ENCODE assay signal across 8 cellular contexts in the genomic region with DNA sequence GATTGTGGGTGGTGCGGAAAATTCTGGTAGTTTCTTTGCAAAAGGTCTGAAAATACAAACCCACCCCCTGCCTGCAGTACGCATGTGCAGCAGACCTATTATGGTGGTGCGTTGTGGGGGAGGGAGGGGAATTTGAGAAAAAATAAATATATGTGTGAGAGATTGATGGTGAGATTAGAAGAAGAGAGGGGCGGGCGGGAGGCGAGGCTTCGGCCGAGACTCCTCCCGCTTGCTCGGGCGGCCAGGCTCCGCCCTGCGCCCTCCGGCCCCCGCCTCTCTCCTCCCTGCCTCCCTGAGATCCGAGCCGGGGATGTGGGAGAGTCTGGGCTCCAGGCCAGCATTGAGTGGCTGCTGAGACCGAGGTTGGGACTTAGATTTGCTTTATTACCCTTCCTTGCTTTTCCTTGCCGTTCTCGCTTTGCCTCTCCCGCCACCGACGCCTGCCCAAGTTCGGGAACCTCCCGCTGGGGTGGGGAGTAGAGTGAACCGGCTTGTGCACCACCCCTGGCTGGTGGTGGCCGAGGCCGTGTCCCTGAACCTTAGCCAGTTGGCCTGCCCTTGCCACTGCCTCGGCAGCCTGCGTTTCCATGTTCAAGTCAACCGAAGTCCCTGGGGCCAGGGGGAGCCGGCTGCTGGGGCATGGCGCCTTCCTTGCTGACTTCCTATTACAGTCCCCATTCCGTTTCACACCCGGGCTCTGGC. TPM values are rescaled to one million over a fixed set of nuclear protein-coding genes. Genes with fewer than 3 reads are reported as not detected.
DNase-seq lines count a peak whose midpoint lies in the region; ATAC-seq, FAIRE-seq and TF ChIP-seq lines count a peak whose summit lies in the region.

No MANE protein-coding gene starts in this region.

- DNase-seq in Caco-2 (peak; percentile 70 to 73), H9 (peak; percentile 87), NCI-H146 (lab: John Stamatoyannopoulos, UW) (peak; percentile 95), T-helper 2 cell (peak; percentile 64 to 98 (median 83)), right cardiac atrium (peak; percentile 94 to 97 (median 96)), pulmonary artery endothelial cell (ENCODE audit: low read depth, low spot score) (peak; percentile 94), urothelium cell line (ENCODE audit: low spot score) (peak; percentile 88)

- H3K27ac ChIP-seq in H9 (ENCODE audit: insufficient read length, low read depth, low read length) (no peak overlapping the region), angular gyrus (ENCODE audit: low read depth, low read length) (peak overlapping the region; percentile 92), right cardiac atrium (ENCODE audit: low read length) (peak overlapping the region; percentile 93)

- H3K23me2 ChIP-seq in H9 (ENCODE audit: insufficient read length, low read depth, low read length, poor library complexity, severe bottlenecking): peaks cover 28% of the 10 kb centered on the region

- H3K4me3 Mint-ChIP-seq in Caco-2 (ENCODE audit: unreplicated experiment): no peak overlapping the region
- H3K4me3 Mint-ChIP-seq in H9: no peak overlapping the region

- H3K9me3 ChIP-seq in Caco-2 (no peaks in the 10 kb centered on the region), H9 (ENCODE audit: control insufficient read depth, low read depth, low read length) (no peaks in the 10 kb centered on the region), right cardiac atrium (ENCODE audit: control insufficient read depth, low read length) (no peaks in the 10 kb centered on the region)

- no peak overlapping the region for H4K8ac ChIP-seq in H9 (replicated peaks; ENCODE audit: insufficient read length, low read depth, low read length)

- intact Hi-C loops in Caco-2 (cut with micrococcal nuclease; ENCODE audit: unreplicated experiment) (loop anchor here (2.0 kb wide), 1 partner anchor 25 kb away; no protein-coding TSS in a partner anchor), right cardiac atrium (cut with DNase I) (no loop called here)

- H4K20me1 ChIP-seq in H9 (ENCODE audit: control insufficient read depth, insufficient read depth, insufficient read length): no peaks in the 10 kb centered on the region

- H2BK20ac ChIP-seq in H9 (ENCODE audit: low read depth, low read length, poor library complexity, severe bottlenecking): no peak overlapping the region

- H4K91ac ChIP-seq in H9 (ENCODE audit: insufficient read length, low read depth, low read length): no peak overlapping the region

- no peak overlapping the region for H3K4ac ChIP-seq in H9 (ENCODE audit: low read depth, low read length)

- H3K4me1 ChIP-seq in Caco-2 (no peaks in the 10 kb centered on the region; the same call in 1 of the 2 replicates), H9 (ENCODE audit: insufficient read depth, low read length) (no peaks in the 10 kb centered on the region), right cardiac atrium (ENCODE audit: control insufficient read depth, insufficient read depth, low read length) (peaks cover 16% of the 10 kb centered on the region)

- H3K27ac Mint-ChIP-seq in Caco-2 (ENCODE audit: unreplicated experiment): no peak overlapping the region
- no peak overlapping the region for H3K27ac Mint-ChIP-seq in H9

- CTCF ChIA-PET in Caco-2 (lab: Charles Lee): no interaction called here

- no peak overlapping the region for H2BK5ac ChIP-seq in H9 (ENCODE audit: insufficient read length, low read length)

- FAIRE-seq in urothelium cell line (lab: Jason Lieb, UNC): no peak

- no CpG with 5 or more reads among the region's 35 CpGs for whole genome bisulfite sequencing in H9 (ENCODE audit: extremely low coverage, insufficient read length, low lambda C conversion rate)
- under 1% methylated on average over 35 of the region's 35 CpGs for WGBS in right cardiac atrium

- no peak overlapping the region for H2AFZ ChIP-seq in H9 (ENCODE audit: low read length)

- H3K4me3 ChIP-seq in Caco-2 (ENCODE audit: low read depth, low read length) (peak overlapping the region; percentile 52), right cardiac atrium (ENCODE audit: low read length) (peak overlapping the region; percentile 76)

- peak; percentile 89 to 91 for ATAC-seq in right cardiac atrium

- H3K18ac ChIP-seq in H9 (ENCODE audit: insufficient read length, low read depth, low read length): no peak overlapping the region

- H3K36me3 ChIP-seq in Caco-2 (ENCODE audit: control insufficient read depth, insufficient read depth, low read length): no peaks in the 10 kb centered on the region

- H2BK15ac ChIP-seq in H9 (ENCODE audit: low read depth, low read length): no peak overlapping the region

- BruUV-seq in Caco-2 (replicated peaks; lab: Mats Ljungman, UMichigan): TSS peak; percentile 31

- no peak overlapping the region for H2BK120ac ChIP-seq in H9 (ENCODE audit: low read depth, low read length, poor library complexity, severe bottlenecking)

- H3K79me1 ChIP-seq in H9 (ENCODE audit: insufficient read depth, low read depth, low read length, poor library complexity, severe bottlenecking): no peaks in the 10 kb centered on the region

- no peak overlapping the region for H3K23ac ChIP-seq in H9 (ENCODE audit: insufficient read length, low read depth, low read length)

- H3K36me3 Mint-ChIP-seq in Caco-2 (ENCODE audit: insufficient read depth, unreplicated experiment) (peaks cover 6% of the 10 kb centered on the region), H9 (ENCODE audit: insufficient read depth in 1 of 3, low read depth in 3 of 3) (peaks cover 0 to 13% (median 0%) of the 10 kb centered on the region in 3 experiments; a peak in 3 of 7 replicates)

- H3K56ac ChIP-seq in H9 (ENCODE audit: insufficient read length, low read depth, low read length): no peak overlapping the region

- peak overlapping the region; percentile 12 for H3K9ac ChIP-seq in H9 (ENCODE audit: extremely low read depth, insufficient read length, low read length)

- no peaks in the 10 kb centered on the region for H3K79me2 ChIP-seq in H9 (ENCODE audit: insufficient read depth, low read length)

- no peak overlapping the region for H3T11ph ChIP-seq in H9 (ENCODE audit: low read length)

- no peaks in the 10 kb centered on the region for H3K27me3 ChIP-seq in Caco-2 (replicated peaks; ENCODE audit: control insufficient read depth, insufficient read depth, low read length)
- no peaks in the 10 kb centered on the region; the same call in 1 of the 2 replicates for H3K27me3 ChIP-seq in H9 (ENCODE audit: insufficient read depth, low read length)
- H3K27me3 ChIP-seq in right cardiac atrium (ENCODE audit: control insufficient read depth, insufficient read depth): no peaks in the 10 kb centered on the region

- peak overlapping the region; percentile 64; the same call in 1 of the 2 replicates for H3K14ac ChIP-seq in H9 (ENCODE audit: insufficient read depth, low read length)

- H2AK5ac ChIP-seq in H9 (ENCODE audit: insufficient read length, low read length): no peak overlapping the region

- no peaks in the 10 kb centered on the region for H3K4me1 Mint-ChIP-seq in Caco-2 (ENCODE audit: low read depth, unreplicated experiment)
- peaks cover 3 to 4% of the 10 kb centered on the region in 2 experiments for H3K4me1 Mint-ChIP-seq in H9

- POLR2A ChIA-PET in Caco-2 (lab: Charles Lee): no interaction called here

- no peaks in the 10 kb centered on the region for H3K9me3 Mint-ChIP-seq in Caco-2 (ENCODE audit: unreplicated experiment)
- H3K9me3 Mint-ChIP-seq in H9: no peaks in the 10 kb centered on the region

- H3K27me3 Mint-ChIP-seq in Caco-2 (ENCODE audit: insufficient read depth, unreplicated experiment) (no peaks in the 10 kb centered on the region), H9 (ENCODE audit: low read depth) (no peaks in the 10 kb centered on the region; the same call in none of the 2 replicates)

- H4K5ac ChIP-seq in H9 (ENCODE audit: insufficient read length, low read depth, low read length): no peak overlapping the region

- TF ChIP-seq CTCF in Caco-2 (IDR thresholded peaks at IDR 0.05; ENCODE audit: insufficient read depth in 1 of 2, low read depth in 1 of 2, low read length in 1 of 2, severe bottlenecking in 1 of 2, unreplicated experiment in 1 of 2) (no peak), H9 (conservative IDR thresholded peaks at IDR 0.05) (no peak)

- H2BK12ac ChIP-seq in H9 (ENCODE audit: insufficient read length, low read depth, low read length): no peak overlapping the region

- H3K4me2 ChIP-seq in H9 (ENCODE audit: insufficient read depth, insufficient read length, low read length): peak overlapping the region; percentile 82

RNA-seq across cellular contexts. Expression of a gene that starts 1.0 kb away (rescaled TPM):
- total RNA-seq in Caco-2 (2022) (27.9 and 34.7 TPM in 2 replicates), H9 (2021) (33.2 and 35.7 TPM in 2 replicates), right cardiac atrium (10 to 100 TPM; 31.2 to 38.8 (median 35.0) TPM), pulmonary artery endothelial cell (144 and 220 TPM in 2 replicates)
- 45.3 TPM for polyA plus RNA-seq in right cardiac atrium

RNA-seq across cellular contexts. Expression of a gene that starts 28.5 kb away (rescaled TPM):
- total RNA-seq in Caco-2 (2022) (4.0 and 5.0 TPM in 2 replicates), H9 (2021) (1.9 and 2.5 TPM in 2 replicates), right cardiac atrium (1 to 10 TPM in 3 of 4 donors, under 1 TPM in 1; 0.89 to 2.1 (median 1.5) TPM), pulmonary artery endothelial cell (0.86 and 1.2 TPM in 2 replicates)
- 1.5 TPM for polyA plus RNA-seq in right cardiac atrium

RNA-seq across cellular contexts. Expression of a gene that starts 29.8 kb away (rescaled TPM):
- 6.1 and 7.3 TPM in 2 replicates for total RNA-seq in Caco-2 (2022)
- total RNA-seq in H9 (2021): 17.1 and 18.0 TPM in 2 replicates
- total RNA-seq in right cardiac atrium: 10 to 100 TPM; 12.6 to 16.2 (median 15.4) TPM
- 12.1 TPM for polyA plus RNA-seq in right cardiac atrium
- total RNA-seq in pulmonary artery endothelial cell: 9.8 and 13.2 TPM in 2 replicates

RNA-seq across cellular contexts. Expression of a gene that starts 30.3 kb away (rescaled TPM):
- total RNA-seq in Caco-2 (2022) (20.9 and 27.4 TPM in 2 replicates), H9 (2021) (40.0 and 50.2 TPM in 2 replicates), right cardiac atrium (100 to 1,000 TPM in 1 of 4 donors, 10 to 100 TPM in 3; 59.9 to 103 (median 95.6) TPM), pulmonary artery endothelial cell (95.4 and 120 TPM in 2 replicates)
- polyA plus RNA-seq in right cardiac atrium: 160 TPM

RNA-seq across cellular contexts. Expression of a gene that starts 32.8 kb away (rescaled TPM):
- total RNA-seq in Caco-2 (2022): 2.5 and 3.2 TPM in 2 replicates
- total RNA-seq in H9 (2021): 8.9 and 11.3 TPM in 2 replicates
- total RNA-seq in right cardiac atrium: 10 to 100 TPM in 3 of 4 donors, 1 to 10 TPM in 1; 9.0 to 24.6 (median 16.3) TPM
- 74.5 TPM for polyA plus RNA-seq in right cardiac atrium
- total RNA-seq in pulmonary artery endothelial cell: 5.8 and 19.8 TPM in 2 replicates
